ENCODE assay signal across 8 cellular contexts in the genomic region with DNA sequence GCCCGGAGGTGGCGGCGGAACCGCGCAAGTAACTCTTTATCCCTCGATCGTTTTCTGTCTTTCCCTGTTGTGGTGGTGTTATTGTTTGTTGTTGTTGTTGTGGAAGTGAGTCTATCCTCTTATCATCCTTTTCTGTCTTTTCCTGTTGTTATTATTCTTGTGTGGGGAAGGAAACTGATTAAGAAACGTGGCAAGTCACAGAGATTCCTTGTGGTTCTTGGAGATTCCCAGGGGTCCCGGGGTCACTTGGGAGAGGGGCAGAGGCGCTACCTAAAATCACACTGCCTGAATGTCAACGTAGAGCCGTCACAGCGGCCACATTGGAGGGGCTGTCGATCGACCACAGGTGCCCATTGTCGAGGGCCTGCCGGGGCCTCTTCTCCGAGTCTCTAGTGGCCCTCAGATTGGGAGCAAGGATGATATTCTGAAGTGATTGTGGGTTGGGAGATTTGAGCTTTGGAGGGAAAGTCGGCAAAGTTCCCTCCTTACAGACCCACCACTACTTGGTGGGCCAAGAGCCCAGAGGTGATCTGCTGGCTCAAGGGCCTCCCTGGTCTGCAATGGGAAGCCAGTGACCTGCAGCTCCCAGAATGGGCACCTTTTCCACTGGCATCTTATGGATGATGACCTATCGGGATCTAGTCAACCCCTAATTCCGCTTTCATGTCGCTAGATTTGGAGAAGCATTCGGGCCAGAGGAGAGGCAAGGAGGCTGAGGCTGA. TPM values are rescaled to one million over a fixed set of nuclear protein-coding genes. Genes with fewer than 3 reads are reported as not detected.
DNase-seq lines count a peak whose midpoint lies in the region; ATAC-seq and TF ChIP-seq lines count a peak whose summit lies in the region.

No MANE protein-coding gene starts in this region.

- no peak for TF ChIP-seq POLR2A in NB4 (IDR thresholded peaks at IDR 0.05; ENCODE audit: extremely low read depth, insufficient read length)

- peak overlapping the region; percentile 96 to 98 for H3K27ac Mint-ChIP-seq in effector memory CD8-positive, alpha-beta T cell
- H3K27ac Mint-ChIP-seq in natural killer cell treated with Interleukin-12 subunit alpha and Interleukin-12 subunit beta and Interleukin-15 and Interleukin-18, amount 100 ng/mL, for 72 hours, result peak overlapping the region; percentile 90 to 98

- TF ChIP-seq CTCF in C4-2B (conservative IDR thresholded peaks at IDR 0.05) (no peak), NB4 (IDR thresholded peaks at IDR 0.05; ENCODE audit: low read depth, low read length) (no peak)

- H3K27me3 Mint-ChIP-seq in effector memory CD8-positive, alpha-beta T cell, result no peaks in the 10 kb centered on the region
- no peaks in the 10 kb centered on the region for H3K27me3 Mint-ChIP-seq in natural killer cell treated with Interleukin-12 subunit alpha and Interleukin-12 subunit beta and Interleukin-15 and Interleukin-18, amount 100 ng/mL, for 72 hours

- H3K4me1 Mint-ChIP-seq in effector memory CD8-positive, alpha-beta T cell (ENCODE audit: low read depth in 2 of 2), result peaks cover 47 to 55% of the 10 kb centered on the region in 2 donors
- H3K4me1 Mint-ChIP-seq in natural killer cell treated with Interleukin-12 subunit alpha and Interleukin-12 subunit beta and Interleukin-15 and Interleukin-18, amount 100 ng/mL, for 72 hours (ENCODE audit: low read depth in 2 of 2), result peaks cover 57 to 64% of the 10 kb centered on the region in 2 donors

- peaks cover 48% of the 10 kb centered on the region for H3K36me3 Mint-ChIP-seq in effector memory CD8-positive, alpha-beta T cell (ENCODE audit: insufficient read depth)
- H3K36me3 Mint-ChIP-seq in natural killer cell treated with Interleukin-12 subunit alpha and Interleukin-12 subunit beta and Interleukin-15 and Interleukin-18, amount 100 ng/mL, for 72 hours, result peaks cover 20% of the 10 kb centered on the region

- H3K9me3 Mint-ChIP-seq in effector memory CD8-positive, alpha-beta T cell, result no peaks in the 10 kb centered on the region
- no peaks in the 10 kb centered on the region for H3K9me3 Mint-ChIP-seq in natural killer cell treated with Interleukin-12 subunit alpha and Interleukin-12 subunit beta and Interleukin-15 and Interleukin-18, amount 100 ng/mL, for 72 hours

- no peak for ATAC-seq in effector memory CD8-positive, alpha-beta T cell (replicated peaks)
- ATAC-seq in natural killer cell treated with Interleukin-12 subunit alpha and Interleukin-12 subunit beta and Interleukin-15 and Interleukin-18, amount 100 ng/mL, for 72 hours, result no peak

- H3K4me3 Mint-ChIP-seq in effector memory CD8-positive, alpha-beta T cell, result peak overlapping the region; percentile 87 to 92
- peak overlapping the region; percentile 94 for H3K4me3 Mint-ChIP-seq in natural killer cell treated with Interleukin-12 subunit alpha and Interleukin-12 subunit beta and Interleukin-15 and Interleukin-18, amount 100 ng/mL, for 72 hours

- DNase-seq in NB4 (ENCODE audit: low read depth) (no peak), NCI-H446 treated with DMSO at 0.1 percent for 48 hours (lab: John Stamatoyannopoulos, UW) (no peak), NOMO-1 (lab: John Stamatoyannopoulos, UW; ENCODE audit: unreplicated experiment in 2 of 2) (no peak), HPDE6-E6E7 (ENCODE audit: extremely low spot score) (no peak), AML-193 (lab: John Stamatoyannopoulos, UW) (no peak)
- no peak for DNase-seq in effector memory CD8-positive, alpha-beta T cell
- no peak for DNase-seq in natural killer cell treated with Interleukin-12 subunit alpha and Interleukin-12 subunit beta and Interleukin-15 and Interleukin-18, amount 100 ng/mL, for 72 hours (ENCODE audit: low spot score)

- H3K4me3 ChIP-seq in NB4 (ENCODE audit: low read depth, low read length), result peak overlapping the region; percentile 70

- peak overlapping the region; percentile 53; the same call in 1 of the 2 replicates for H3K27ac ChIP-seq in C4-2B

RNA-seq across cellular contexts. Expression of gene PARP14, which starts 0.8 kb away (rescaled TPM):
- 100 to 1,000 TPM; 142 to 143 TPM for total RNA-seq in natural killer cell treated with Interleukin-12 subunit alpha and Interleukin-12 subunit beta and Interleukin-15 and Interleukin-18, amount 100 ng/mL, for 72 hours
